In genomic region chr10:30422981-30423654, GRCh38 we compare ENCODE assay signal across 1 cellular context.
TF ChIP-seq lines count a peak whose summit lies in the region.

No MANE protein-coding gene starts in this region.

TF ChIP-seq in HepG2, 621 proteins besides CTCF, POLR2A, EP300 and RAD21 (continued from another document):
- 0 out of 2 replicates have a peak, but pooled peaks have one; percentile 25 for TF ChIP-seq HOMEZ (CRISPR knock-in tag; IDR thresholded peaks at IDR 0.05; ENCODE audit: low read depth)
- peak; percentile 84 for TF ChIP-seq CEBPG (CRISPR knock-in tag; IDR thresholded peaks at IDR 0.05)
- TF ChIP-seq NR2F6 (IDR thresholded peaks at IDR 0.05): no peak
- TF ChIP-seq NR2F6 (CRISPR knock-in tag; IDR thresholded peaks at IDR 0.05): 0 out of 2 replicates have a peak, but pooled peaks have one; percentile 13
- no peak for TF ChIP-seq FOXP1 (IDR thresholded peaks at IDR 0.05)
- TF ChIP-seq FOXP1 (CRISPR knock-in tag; IDR thresholded peaks at IDR 0.05): peak; percentile 53; the same call in 1 of the 2 replicates
- TF ChIP-seq CREB1 (IDR thresholded peaks at IDR 0.05): no peak
- TF ChIP-seq CREB1 (CRISPR knock-in tag; IDR thresholded peaks at IDR 0.05): 0 out of 2 replicates have a peak, but pooled peaks have one; percentile 40
- TF ChIP-seq TBX2 (CRISPR knock-in tag; IDR thresholded peaks at IDR 0.05; ENCODE audit: borderline replicate concordance): peak; percentile 78
- TF ChIP-seq HIC2 (CRISPR knock-in tag; IDR thresholded peaks at IDR 0.05; ENCODE audit: low read depth): peak; percentile 62; the same call in 1 of the 2 replicates
- peak; percentile 54; the same call in 1 of the 2 replicates for TF ChIP-seq RXRB (CRISPR knock-in tag; IDR thresholded peaks at IDR 0.05; ENCODE audit: borderline replicate concordance)
- TF ChIP-seq RFXAP (CRISPR knock-in tag; IDR thresholded peaks at IDR 0.05; ENCODE audit: borderline replicate concordance): 0 out of 2 replicates have a peak, but pooled peaks have one; percentile 25
- peak; percentile 66; the same call in 1 of the 2 replicates for TF ChIP-seq ZSCAN29 (CRISPR knock-in tag; conservative IDR thresholded peaks at IDR 0.05)
- TF ChIP-seq RELA (CRISPR knock-in tag; IDR thresholded peaks at IDR 0.05): no peak
- TF ChIP-seq FOSL2 (CRISPR knock-in tag; IDR thresholded peaks at IDR 0.05): peak; percentile 36
- TF ChIP-seq ASH2L (IDR thresholded peaks at IDR 0.05; ENCODE audit: insufficient read length, low read depth, low read length): peak; percentile 76
- no peak for TF ChIP-seq GZF1 (CRISPR knock-in tag; IDR thresholded peaks at IDR 0.05)
- TF ChIP-seq MIXL1 (CRISPR knock-in tag; IDR thresholded peaks at IDR 0.05): 0 out of 2 replicates have a peak, but pooled peaks have one; percentile 22
- peak; percentile 49 for TF ChIP-seq NCOA2 (CRISPR knock-in tag; IDR thresholded peaks at IDR 0.05)
- TF ChIP-seq IRF2 (CRISPR knock-in tag; IDR thresholded peaks at IDR 0.05): peak; percentile 44; the same call in 1 of the 2 replicates
- TF ChIP-seq SOX13 (IDR thresholded peaks at IDR 0.05): no peak
- TF ChIP-seq SOX13 (CRISPR knock-in tag; conservative IDR thresholded peaks at IDR 0.05 in 1 of 2, IDR thresholded peaks at IDR 0.05 in 1 of 2): peak in 1 of 2 experiments; percentile 45; a peak in 1 of 4 replicates
- TF ChIP-seq HNF1B (CRISPR knock-in tag; IDR thresholded peaks at IDR 0.05): peak; percentile 66; the same call in 1 of the 2 replicates
- no peak for TF ChIP-seq MAZ (IDR thresholded peaks at IDR 0.05; ENCODE audit: borderline replicate concordance, low read depth, low read length)
- 0 out of 2 replicates have a peak, but pooled peaks have one; percentile 25 for TF ChIP-seq MAZ (CRISPR knock-in tag; IDR thresholded peaks at IDR 0.05; ENCODE audit: low read depth)
- TF ChIP-seq IKZF5 (CRISPR knock-in tag; IDR thresholded peaks at IDR 0.05): peak; percentile 50; the same call in 1 of the 2 replicates
- peak; percentile 31; the same call in 1 of the 2 replicates for TF ChIP-seq STAT6 (CRISPR knock-in tag; IDR thresholded peaks at IDR 0.05; ENCODE audit: borderline replicate concordance)
- TF ChIP-seq PATZ1 (CRISPR knock-in tag; IDR thresholded peaks at IDR 0.05): peak; percentile 57
- peak; percentile 86 for TF ChIP-seq PAXIP1 (CRISPR knock-in tag; conservative IDR thresholded peaks at IDR 0.05)
